In genomic region chr17:82351713-82352488, GRCh38 we compare ENCODE assay signal across 9 cellular contexts. TPM values are rescaled to one million over a fixed set of nuclear protein-coding genes. Genes with fewer than 3 reads are reported as not detected.
DNase-seq lines count a peak whose midpoint lies in the region; ATAC-seq and TF ChIP-seq lines count a peak whose summit lies in the region.
"Had no signal": no experiment of that assay in that cellular context is flagged by ENCODE, and none has a peak within 500 bp of the region (broad histone marks: within the 10 kb centered on the region; RNA-seq: fewer than 3 reads in every experiment).

No MANE protein-coding gene starts in this region.

- H3K79me2 ChIP-seq in PC-9 (ENCODE audit: low read depth) (no peaks in the 10 kb centered on the region), fibroblast of lung (ENCODE audit: control insufficient read depth, insufficient read depth, low read length) (no peaks in the 10 kb centered on the region)

- H3K27ac ChIP-seq in PC-9 (no peak overlapping the region), fibroblast of lung (ENCODE audit: insufficient read depth, low read length) (no peak overlapping the region)

- no peaks in the 10 kb centered on the region for H3K36me3 ChIP-seq in PC-9 (ENCODE audit: low read depth)
- no peaks in the 10 kb centered on the region for H3K36me3 ChIP-seq in fibroblast of lung (ENCODE audit: control insufficient read depth, insufficient read depth, low read length)

- H3K9me3 ChIP-seq in PC-9 (ENCODE audit: insufficient read depth, low read depth) (no peaks in the 10 kb centered on the region), fibroblast of lung (ENCODE audit: control insufficient read depth, insufficient read depth, low read depth, low read length) (no peaks in the 10 kb centered on the region)

- H3K27me3 ChIP-seq in PC-9 (ENCODE audit: insufficient read depth, low read depth) (no peaks in the 10 kb centered on the region), fibroblast of lung (ENCODE audit: control insufficient read depth, insufficient read depth, low read length) (peaks cover 9% of the 10 kb centered on the region)

- no peaks in the 10 kb centered on the region for H3K36me3 Mint-ChIP-seq in nephron progenitor cell (ENCODE audit: low read depth)

- DNase-seq in PC-9 (peak; percentile 63 to 78), fibroblast of lung (ENCODE audit: low read depth in 2 of 2) (peak; percentile 71 to 90), nephron progenitor cell (peak; percentile 88)
- peak; percentile 80 for DNase-seq in activated T-cell treated with anti-CD3 and anti-CD28 coated beads, Interleukin-2, amount 50 U/mL, for 1 hour
- DNase-seq in stimulated activated naive CD4-positive, alpha-beta T cell (lab: John Stamatoyannopoulos, UW) = peak; percentile 53 to 85 (median 72)

- no peak overlapping the region for H3K9ac ChIP-seq in fibroblast of lung (ENCODE audit: insufficient read depth, low read length)

- peak; percentile 97 for TF ChIP-seq RAD21 in Ishikawa (IDR thresholded peaks at IDR 0.05; ENCODE audit: low read depth)

- POLR2A ChIA-PET in PC-9 (lab: Charles Lee; ENCODE audit: unreplicated experiment) = no interaction called here

- ATAC-seq in HG02588 (IDR thresholded peaks at IDR 0.05; ENCODE audit: unreplicated experiment) = no peak

- H2AFZ ChIP-seq in PC-9 = no peak overlapping the region
- no peak overlapping the region for H2AFZ ChIP-seq in fibroblast of lung (ENCODE audit: low read length)

- H3K4me2 ChIP-seq in PC-9 (0 out of 2 replicates have a peak overlapping the region, but pooled peaks have one; percentile 10), fibroblast of lung (ENCODE audit: extremely low read depth, insufficient read depth, low read length) (no peak overlapping the region)

- TF ChIP-seq CTCF in GM12874 (IDR thresholded peaks at IDR 0.05; ENCODE audit: insufficient read depth, low read depth, low read length) (peak; percentile 93), PC-9 (conservative IDR thresholded peaks at IDR 0.05) (peak; percentile 81), fibroblast of lung (conservative IDR thresholded peaks at IDR 0.05 in 1 of 2, IDR thresholded peaks at IDR 0.05 in 1 of 2; ENCODE audit: low read depth in 1 of 2, low read length in 2 of 2) (peak; percentile 81 to 90), nephron progenitor cell (IDR thresholded peaks at IDR 0.05) (peak; percentile 98)

- intact Hi-C loops in PC-9 (cut with micrococcal nuclease; ENCODE audit: unreplicated experiment) = loop anchor here (2.0 to 10.0 kb wide), 6 partner anchors 60 to 533 kb away; no protein-coding TSS in a partner anchor

- H3K9me3 Mint-ChIP-seq in nephron progenitor cell = no peaks in the 10 kb centered on the region
- H3K9me3 Mint-ChIP-seq: stimulated activated naive CD8-positive, alpha-beta T cell treated with anti-CD3 and anti-CD28 coated beads, Interleukin-15, Interleukin-2, amounts not matched to agents 100 ng/mL and 50 ng/mL, for 24 hours had no signal

- H3K27me3 Mint-ChIP-seq in nephron progenitor cell (ENCODE audit: low read depth, poor library complexity) = peaks cover 19% of the 10 kb centered on the region

- peaks cover 41% of the 10 kb centered on the region for H3K4me1 Mint-ChIP-seq in nephron progenitor cell

- CTCF ChIA-PET in PC-9 (lab: Charles Lee) = interaction anchor here (0.6 to 1.2 kb wide), 2 partner anchors 184 to 740 kb away, joined by 3 to 6 read pairs; no protein-coding TSS in a partner anchor

- no peak overlapping the region for H3K4me3 Mint-ChIP-seq in nephron progenitor cell
- H3K4me3 Mint-ChIP-seq: stimulated activated naive CD8-positive, alpha-beta T cell treated with anti-CD3 and anti-CD28 coated beads, Interleukin-15, Interleukin-2, amounts not matched to agents 100 ng/mL and 50 ng/mL, for 24 hours had no signal

- no peaks in the 10 kb centered on the region for H3K9me2 ChIP-seq in PC-9 (ENCODE audit: insufficient read depth)

- no peaks in the 10 kb centered on the region for H3K4me1 ChIP-seq in PC-9 (replicated peaks; ENCODE audit: insufficient read depth)
- peaks cover 5% of the 10 kb centered on the region for H3K4me1 ChIP-seq in fibroblast of lung (ENCODE audit: control insufficient read depth, extremely low read depth, insufficient read depth, low read length)

- no peaks in the 10 kb centered on the region; the same call in 1 of the 2 replicates for H3F3A ChIP-seq in PC-9 (ENCODE audit: insufficient read depth, low read depth)

- H4K20me1 ChIP-seq in PC-9 (ENCODE audit: insufficient read depth) (no peaks in the 10 kb centered on the region), fibroblast of lung (ENCODE audit: control insufficient read depth, extremely low read depth, insufficient read depth, low read length) (no peaks in the 10 kb centered on the region)

- peak; percentile 74 for TF ChIP-seq EP300 in Ishikawa (IDR thresholded peaks at IDR 0.05; ENCODE audit: borderline replicate concordance)

- H3K4me3 ChIP-seq in PC-9 (no peak overlapping the region), fibroblast of lung (replicated peaks in 1 of 4; ENCODE audit: control extremely low read depth in 1 of 4, insufficient read depth in 1 of 4, low read depth in 3 of 4, low read length in 4 of 4) (no peak overlapping the region)

- BruUV-seq in PC-9 (replicated peaks; lab: Mats Ljungman, UMichigan) = no TSS peak

- H3K27ac Mint-ChIP-seq in nephron progenitor cell = no peak overlapping the region
- H3K27ac Mint-ChIP-seq: stimulated activated naive CD8-positive, alpha-beta T cell treated with anti-CD3 and anti-CD28 coated beads, Interleukin-15, Interleukin-2, amounts not matched to agents 100 ng/mL and 50 ng/mL, for 24 hours had no signal

TF ChIP-seq in Ishikawa, 13 proteins besides CTCF, POLR2A, EP300 and RAD21 (continues in another document):
- TF ChIP-seq CEBPB (IDR thresholded peaks at IDR 0.05) = 0 out of 2 replicates have a peak, but pooled peaks have one; percentile 7
- TF ChIP-seq FOXM1 (IDR thresholded peaks at IDR 0.05; ENCODE audit: borderline replicate concordance, low read depth) = no peak
- TF ChIP-seq REST (IDR thresholded peaks at IDR 0.05; ENCODE audit: low read depth) = no peak
- no peak for TF ChIP-seq TAF1 (IDR thresholded peaks at IDR 0.05; ENCODE audit: low read depth)
- TF ChIP-seq MAX (IDR thresholded peaks at IDR 0.05) = peak; percentile 80
- TF ChIP-seq TCF12 (IDR thresholded peaks at IDR 0.05; ENCODE audit: low read depth) = peak; percentile 92
- peak; percentile 58; the same call in 1 of the 2 replicates for TF ChIP-seq NFIC (IDR thresholded peaks at IDR 0.05)
- peak; percentile 73 for TF ChIP-seq EGR1 (IDR thresholded peaks at IDR 0.05)
- TF ChIP-seq USF1 (IDR thresholded peaks at IDR 0.05) = no peak
- TF ChIP-seq YY1 (IDR thresholded peaks at IDR 0.05; ENCODE audit: low read depth) = peak; percentile 24; the same call in 1 of the 2 replicates

RNA-seq across cellular contexts. Expression of gene TEX19, which starts 7.1 kb away (rescaled TPM):
- 0.24 and 0.28 TPM in 2 replicates for total RNA-seq in PC-9 (2021)
- total RNA-seq in fibroblast of lung = 0.17 TPM in 1 of 2 replicates, not detected in the other
- polyA plus RNA-seq in fibroblast of lung = 0.05 TPM in 1 of 2 replicates, not detected in the other
- polyA plus RNA-seq in fibroblast of lung (2012) = not detected in 2 replicates
- polyA minus RNA-seq in fibroblast of lung (ENCODE audit: low replicate concordance) = 0.93 TPM in 1 of 2 replicates, not detected in the other

RNA-seq across cellular contexts. Expression of gene SECTM1, which starts 18.3 kb away (rescaled TPM):
- total RNA-seq in PC-9 (2021) = 3.6 and 6.3 TPM in 2 replicates
- total RNA-seq in fibroblast of lung = 17.3 and 31.1 TPM in 2 replicates
- 17.5 and 21.0 TPM in 2 replicates for polyA plus RNA-seq in fibroblast of lung
- polyA plus RNA-seq in fibroblast of lung (2012) = 35.7 and 37.2 TPM in 2 replicates
- 80.7 and 91.7 TPM in 2 replicates for polyA minus RNA-seq in fibroblast of lung (ENCODE audit: low replicate concordance)

RNA-seq across cellular contexts. Expression of gene UTS2R, which starts 19.7 kb away (rescaled TPM):
- total RNA-seq in PC-9 (2021) = not detected in 2 replicates
- total RNA-seq in fibroblast of lung = not detected in 2 replicates
- not detected in 2 replicates for polyA plus RNA-seq in fibroblast of lung
- polyA plus RNA-seq in fibroblast of lung (2012) = not detected in 2 replicates
- not detected in 2 replicates for polyA minus RNA-seq in fibroblast of lung (ENCODE audit: low replicate concordance)

RNA-seq across cellular contexts. Expression of gene CD7, which starts 34.5 kb away (rescaled TPM):
- total RNA-seq in PC-9 (2021) (0.48 and 0.68 TPM in 2 replicates), fibroblast of lung (under 0.01 and 0.17 TPM in 2 replicates)
- not detected in 2 replicates for polyA plus RNA-seq in fibroblast of lung
- 0.10 TPM in 1 of 2 replicates, not detected in the other for polyA plus RNA-seq in fibroblast of lung (2012)
- 0.47 TPM in 1 of 2 replicates, not detected in the other for polyA minus RNA-seq in fibroblast of lung (ENCODE audit: low replicate concordance)
